In the genomic region with DNA sequence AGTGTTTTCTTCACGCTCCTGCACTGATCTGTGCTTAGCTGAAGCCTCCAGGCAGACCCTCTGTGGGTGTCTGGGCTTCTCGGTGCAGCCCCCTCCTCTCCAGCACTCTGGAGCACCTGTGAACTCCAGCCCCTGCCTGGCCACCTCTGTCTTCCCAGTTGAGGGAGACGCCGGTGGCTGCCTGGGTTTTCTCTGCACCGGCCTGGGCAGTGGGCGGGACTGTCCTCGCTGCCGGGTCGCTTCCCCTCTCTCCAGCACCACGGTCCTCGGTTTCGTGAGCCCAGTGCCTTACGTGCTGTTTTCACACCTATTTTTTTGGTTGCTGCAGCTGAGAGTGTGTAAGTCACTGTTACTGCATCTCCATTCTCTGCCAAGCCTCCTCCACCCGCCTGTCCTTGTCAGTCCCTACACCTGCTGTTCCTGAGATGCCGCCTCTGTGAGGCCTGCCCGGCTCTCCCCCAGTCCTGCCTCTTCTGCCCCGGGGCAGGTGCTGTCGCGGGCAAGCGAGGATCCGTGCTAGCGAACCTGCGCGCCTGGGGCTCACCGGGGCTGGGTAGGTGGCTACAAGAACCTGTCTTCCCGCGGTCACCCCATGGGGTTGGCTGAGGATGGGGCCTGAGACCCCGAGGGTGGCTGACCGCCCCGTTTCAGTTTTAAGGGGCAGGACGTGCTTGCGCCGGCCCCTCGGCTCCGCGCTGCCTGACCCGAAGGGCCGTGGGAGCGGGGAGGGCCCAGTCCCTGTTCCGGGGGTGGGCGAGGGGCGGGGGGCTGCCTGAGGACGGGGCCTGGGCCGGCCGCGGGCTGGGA, we compare ENCODE assay signal across 9 cellular contexts. TPM values are rescaled to one million over a fixed set of nuclear protein-coding genes. Genes with fewer than 3 reads are reported as not detected.
DNase-seq lines count a peak whose midpoint lies in the region; TF ChIP-seq lines count a peak whose summit lies in the region.
"Had no signal": no experiment of that assay in that cellular context is flagged by ENCODE, and none has a peak within 500 bp of the region (broad histone marks: within the 10 kb centered on the region; RNA-seq: fewer than 3 reads in every experiment).

No MANE protein-coding gene starts in this region.

- H3K27me3 ChIP-seq in breast epithelium (peaks cover 0 to 19% of the 10 kb centered on the region in 2 donors), tibial nerve (peaks cover 0 to 46% of the 10 kb centered on the region in 2 donors)

- H3K9me3 ChIP-seq in SK-N-MC (ENCODE audit: low read depth, low read length) = no peaks in the 10 kb centered on the region
- no peaks in the 10 kb centered on the region for H3K9me3 ChIP-seq in breast epithelium
- no peaks in the 10 kb centered on the region for H3K9me3 ChIP-seq in mesodermal cell (ENCODE audit: control insufficient read depth, low read length)
- H3K9me3 ChIP-seq in tibial nerve = peaks cover 0 to 5% (median 0%) of the 10 kb centered on the region in 4 donors

- peak overlapping the region; percentile 45 for H3K9ac ChIP-seq in SK-N-MC (ENCODE audit: insufficient read length)

- H3K36me3 ChIP-seq in SK-N-MC (ENCODE audit: insufficient read depth, low read length) = no peaks in the 10 kb centered on the region
- no peaks in the 10 kb centered on the region for H3K36me3 ChIP-seq in breast epithelium
- H3K36me3 ChIP-seq in mesodermal cell (ENCODE audit: control insufficient read depth, insufficient read depth, low read length) = peaks cover 5% of the 10 kb centered on the region
- peaks cover 0 to under 1% (median 0%) of the 10 kb centered on the region in 3 donors for H3K36me3 ChIP-seq in tibial nerve

- in situ Hi-C loops in G401 (cut with HindIII; ENCODE audit: low sequenced_read_pairs) = no loop called here

- TF ChIP-seq CTCF in breast epithelium (IDR thresholded peaks at IDR 0.05) (no peak), tibial nerve (IDR thresholded peaks at IDR 0.05) (no peak)

- TF ChIP-seq EP300 in tibial nerve (IDR thresholded peaks at IDR 0.05) = no peak

- 6% methylated on average over 36 to 40 of the region's 46 CpGs for WGBS in mesodermal cell (ENCODE audit: insufficient coverage in 2 of 2), 2 experiments
- 5 to 7% methylated on average over 31 to 43 of the region's 46 CpGs for WGBS in tibial nerve, 2 donors

- intact Hi-C loops in breast epithelium (cut with DNase I; ENCODE audit: low total_unique reads) = no loop called here

- no peak overlapping the region for H3K27ac ChIP-seq in SK-N-MC
- peak overlapping the region; percentile 38 to 54 for H3K27ac ChIP-seq in breast epithelium
- no peak overlapping the region for H3K27ac ChIP-seq in mesodermal cell (ENCODE audit: low read depth, low read length, severe bottlenecking)
- peak overlapping the region in 2 of 4 donors; percentile 61 to 72 for H3K27ac ChIP-seq in tibial nerve

- H3K4me1 ChIP-seq in breast epithelium (peaks cover 9 to 16% of the 10 kb centered on the region in 2 donors), mesodermal cell (ENCODE audit: control insufficient read depth, insufficient read depth, low read length, poor library complexity, severe bottlenecking) (no peaks in the 10 kb centered on the region), tibial nerve (peaks cover 0 to 43% (median 28%) of the 10 kb centered on the region in 4 donors)

- H3K4me3 ChIP-seq in SK-N-MC = peak overlapping the region; percentile 80
- peak overlapping the region; percentile 49 to 81 (median 66) for H3K4me3 ChIP-seq in breast epithelium
- peak overlapping the region; percentile 39 for H3K4me3 ChIP-seq in mesodermal cell (ENCODE audit: extremely low read depth, insufficient read depth, low read length, poor library complexity, severe bottlenecking)
- peak overlapping the region; percentile 50 to 74 (median 54) for H3K4me3 ChIP-seq in tibial nerve

- TF ChIP-seq POLR2A in breast epithelium (IDR thresholded peaks at IDR 0.05) (no peak), tibial nerve (IDR thresholded peaks at IDR 0.05) (no peak)

- DNase-seq in NCI-H2227 (lab: John Stamatoyannopoulos, UW; ENCODE audit: unreplicated experiment) (peak; percentile 38), NCI-H2227 treated with DMSO at 0.1 percent for 48 hours (lab: John Stamatoyannopoulos, UW) (no peak), SK-N-MC (ENCODE audit: low read depth, low spot score) (no peak), breast epithelium (ENCODE audit: low spot score in 2 of 2) (peak in 1 of 2 donors; percentile 41), tibial nerve (ENCODE audit: low spot score in 2 of 2) (no peak), midbrain (lab: John Stamatoyannopoulos, UW) (no peak), G401 (ENCODE audit: low spot score) (no peak)

RNA-seq across cellular contexts. Expression of a gene that starts 2.4 kb away (rescaled TPM):
- total RNA-seq in breast epithelium (10 to 100 TPM; 19.8 to 40.0 (median 22.9) TPM), tibial nerve (10 to 100 TPM; 18.1 to 39.6 (median 26.4) TPM)
- 33.4 TPM for polyA plus RNA-seq in mesodermal cell (2013, experiment 1 of 2)
- polyA plus RNA-seq in mesodermal cell (2013, experiment 2 of 2) = 29.9 TPM
- 23.9 and 28.5 TPM in 2 replicates for total RNA-seq in G401 (2014; rRNA removed; shearing (Covaris generic))

RNA-seq across cellular contexts. Expression of a gene that starts 15.8 kb away (rescaled TPM):
- total RNA-seq in breast epithelium (under 1 TPM; 0.33 to 0.48 (median 0.44) TPM), tibial nerve (under 1 TPM in 3 of 4 donors, not detected in 1; 0.20 to 0.30 (median 0.21) TPM)
- not detected for polyA plus RNA-seq in mesodermal cell (2013, experiment 1 of 2)
- polyA plus RNA-seq in mesodermal cell (2013, experiment 2 of 2) = not detected
- total RNA-seq in G401 (2014; rRNA removed; shearing (Covaris generic)) = 0.74 and 0.85 TPM in 2 replicates
- total RNA-seq: activated naive CD4-positive, alpha-beta T cell treated with anti-CD3 and anti-CD28 coated beads, Interleukin-2, amount 50 U/mL, for 72 hours had no signal

RNA-seq across cellular contexts. Expression of a gene that starts 22.2 kb away (rescaled TPM):
- total RNA-seq in breast epithelium (10 to 100 TPM; 16.3 to 32.8 (median 28.2) TPM), tibial nerve (10 to 100 TPM; 23.9 to 79.4 (median 52.9) TPM)
- polyA plus RNA-seq in mesodermal cell (2013, experiment 1 of 2) = 2.2 TPM
- 2.7 TPM for polyA plus RNA-seq in mesodermal cell (2013, experiment 2 of 2)
- total RNA-seq in G401 (2014; rRNA removed; shearing (Covaris generic)) = 3.0 and 3.8 TPM in 2 replicates

RNA-seq across cellular contexts. Expression of a gene that starts 35.7 kb away (rescaled TPM):
- total RNA-seq in breast epithelium (1 to 10 TPM; 5.3 to 9.4 (median 8.8) TPM), tibial nerve (10 to 100 TPM in 3 of 4 donors, 1 to 10 TPM in 1; 9.0 to 23.4 (median 13.6) TPM)
- polyA plus RNA-seq in mesodermal cell (2013, experiment 1 of 2) = 11.0 TPM
- polyA plus RNA-seq in mesodermal cell (2013, experiment 2 of 2) = 8.0 TPM
- total RNA-seq in G401 (2014; rRNA removed; shearing (Covaris generic)) = 11.0 and 12.9 TPM in 2 replicates

Comparison
In these comparisons a context has a peak if more than half of its experiments do, and no peak if none do; other contexts are left out.
1. H3K27ac ChIP-seq: peak in breast epithelium (2 of 2); none in SK-N-MC (single experiment) and mesodermal cell (single experiment).
2. Peak in every context shown above with its lines, with median percentiles within 50 percentile points of each other: H3K4me3 ChIP-seq.